8 cellular contexts compared by ENCODE assay signal in the genomic region with DNA sequence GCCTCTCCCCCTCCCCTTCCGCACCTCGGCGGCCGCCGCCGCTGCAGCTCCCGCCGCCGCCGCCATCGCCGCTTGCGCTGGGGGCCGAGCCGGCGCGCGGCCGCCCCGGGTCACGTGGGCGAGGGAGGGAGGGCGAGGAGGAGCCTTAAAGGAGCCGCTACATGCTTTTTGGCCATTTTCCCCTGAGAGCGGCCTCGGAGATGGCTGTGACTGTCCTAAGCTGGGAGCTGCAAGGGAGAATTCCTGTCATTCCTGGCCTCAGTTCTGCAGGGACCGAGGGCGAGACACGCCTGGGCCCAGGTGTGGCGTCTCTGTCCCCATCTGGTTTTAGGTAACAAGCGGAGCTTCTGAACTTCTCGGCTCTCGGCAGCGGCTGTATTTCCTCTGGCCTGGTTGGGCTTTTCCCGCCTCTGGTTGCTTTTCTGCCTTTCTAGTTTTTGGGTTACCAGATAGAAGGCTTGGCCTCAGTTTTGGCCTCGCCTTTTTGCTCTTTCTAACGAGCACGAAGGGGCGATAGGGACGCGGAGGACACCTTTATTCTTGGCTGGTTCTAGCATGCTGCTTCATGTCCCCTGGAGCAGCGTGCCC.
DNase-seq lines count a peak whose midpoint lies in the region; ATAC-seq and TF ChIP-seq lines count a peak whose summit lies in the region.

Gene EHMT2 (minus strand): TSS at position 87 of the 588 bp plus-strand sequence. CDS start 21 bp downstream, at position 66.

- TF ChIP-seq CTCF in AG04449 (IDR thresholded peaks at IDR 0.05; ENCODE audit: insufficient read depth, low read length, missing control alignments) = no peak

- H3K27ac ChIP-seq in effector memory CD4-positive, alpha-beta T cell (ENCODE audit: insufficient read depth, low read length, poor library complexity, severe bottlenecking) = peak within 1 kb of the TSS; percentile 90

- peak; percentile 48 for ATAC-seq in GM19035 (IDR thresholded peaks at IDR 0.05; ENCODE audit: unreplicated experiment)
- ATAC-seq in memory B cell (ENCODE audit: low read depth) = peak; percentile 61

- peaks cover 7% of the 10 kb centered on the region for H3K36me3 Mint-ChIP-seq in memory B cell

- peak within 1 kb of the TSS; percentile 96 for H3K4me3 Mint-ChIP-seq in memory B cell

- H3K4me1 Mint-ChIP-seq in memory B cell = peaks cover 26% of the 10 kb centered on the region

- H3K27me3 Mint-ChIP-seq in memory B cell = no peaks in the 10 kb centered on the region

- peaks cover 12% of the 10 kb centered on the region for H3K36me3 ChIP-seq in effector memory CD4-positive, alpha-beta T cell (ENCODE audit: control insufficient read depth, insufficient read depth, low read length)

- H3K9me3 Mint-ChIP-seq in memory B cell = no peaks in the 10 kb centered on the region

- H3K4me3 ChIP-seq in AG04449 (ENCODE audit: low read depth, low read length) = peak within 1 kb of the TSS; percentile 97
- H3K4me3 ChIP-seq in effector memory CD4-positive, alpha-beta T cell (ENCODE audit: insufficient read depth, low read depth, low read length, poor library complexity, severe bottlenecking) = peak within 1 kb of the TSS; percentile 93

- peaks cover 19% of the 10 kb centered on the region for H3K4me1 ChIP-seq in effector memory CD4-positive, alpha-beta T cell (ENCODE audit: control insufficient read depth, insufficient read depth, low read length, poor library complexity, severe bottlenecking)

- CTCF ChIA-PET in AG04449 (lab: Yijun Ruan, JAX) = interaction anchor here (0.6 to 2.6 kb wide), 7 partner anchors 9 to 747 kb away, joined by 3 to 24 read pairs (median 4); no protein-coding TSS in a partner anchor

- DNase-seq in AG04449 (ENCODE audit: low read depth, low spot score) (no peak), HS-27A (ENCODE audit: low read depth) (peak; percentile 66), NOMO-1 (lab: John Stamatoyannopoulos, UW; ENCODE audit: unreplicated experiment in 2 of 2) (peak; percentile 82 to 92), memory B cell (ENCODE audit: low spot score in 2 of 2) (peak; percentile 80 to 81)
- DNase-seq in activated CD8-positive, alpha-beta memory T cell treated with anti-CD3 and anti-CD28 coated beads for 24 hours = peak; percentile 90
- DNase-seq in effector memory CD4-positive, alpha-beta T cell = peak; percentile 65 to 78 (median 74)
- peak; percentile 72 for DNase-seq in stimulated activated CD8-positive, alpha-beta memory T cell treated with anti-CD3 and anti-CD28 coated beads, Interleukin-12 subunit alpha, Interleukin-12 subunit beta, amount 100 ng/mL, for 1 hour (ENCODE audit: low read depth)

- H3K27ac Mint-ChIP-seq in memory B cell = peak within 1 kb of the TSS; percentile 91

- POLR2A ChIA-PET in AG04449 (lab: Yijun Ruan, JAX) = interaction anchor here (0.6 to 1.9 kb wide), 12 partner anchors 10 to 1341 kb away, joined by 3 to 8 read pairs (median 3); partner anchors contain the start of genes DXO, GPANK1, HSPA1B and NELFE

- no peaks in the 10 kb centered on the region for H3K27me3 ChIP-seq in effector memory CD4-positive, alpha-beta T cell (replicated peaks; ENCODE audit: control insufficient read depth, insufficient read depth, low read length, poor library complexity, severe bottlenecking)

- H3K9me3 ChIP-seq in effector memory CD4-positive, alpha-beta T cell (ENCODE audit: control insufficient read depth, low read length) = no peaks in the 10 kb centered on the region
